Comparison of ENCODE assay signal across 8 cellular contexts in the genomic region with DNA sequence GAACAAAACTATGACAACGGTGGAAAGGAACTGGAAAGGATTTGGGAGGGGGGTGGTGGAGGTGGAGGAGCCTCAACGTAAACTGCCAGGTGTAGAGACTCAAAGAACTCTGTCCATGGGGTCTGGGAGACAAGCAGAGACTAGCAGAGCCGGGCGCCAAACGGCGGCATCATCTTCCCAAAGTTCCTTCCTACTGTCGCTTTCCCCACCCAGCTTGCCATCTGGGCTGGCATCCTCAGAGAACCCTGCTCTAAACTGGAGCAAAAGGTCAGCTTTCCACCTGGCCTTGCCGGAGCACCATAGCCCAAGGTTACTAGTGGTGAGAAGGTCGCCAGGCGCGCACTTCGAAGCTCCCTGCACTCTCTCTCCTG. TPM values are rescaled to one million over a fixed set of nuclear protein-coding genes. Genes with fewer than 3 reads are reported as not detected.
DNase-seq lines count a peak whose midpoint lies in the region; ATAC-seq and TF ChIP-seq lines count a peak whose summit lies in the region.

No MANE protein-coding gene starts in this region.

- H3K4me3 Mint-ChIP-seq in WTC11: peak overlapping the region; percentile 71
- H3K4me3 Mint-ChIP-seq in stimulated activated memory B cell treated with anti-CD40 and anti-IgM and Interleukin-4, amounts not matched to agents 10 μg/mL and 1 μg/mL and 100 μg/mL, for 72 hours: peak overlapping the region; percentile 82

- peak overlapping the region; percentile 99 for H3K27ac Mint-ChIP-seq in WTC11
- peak overlapping the region; percentile 98 for H3K27ac Mint-ChIP-seq in stimulated activated memory B cell treated with anti-CD40 and anti-IgM and Interleukin-4, amounts not matched to agents 10 μg/mL and 1 μg/mL and 100 μg/mL, for 72 hours

- peaks cover 65% of the 10 kb centered on the region for H3K4me1 Mint-ChIP-seq in WTC11
- H3K4me1 Mint-ChIP-seq in stimulated activated memory B cell treated with anti-CD40 and anti-IgM and Interleukin-4, amounts not matched to agents 10 μg/mL and 1 μg/mL and 100 μg/mL, for 72 hours: peaks cover 68% of the 10 kb centered on the region

- TF ChIP-seq CTCF in WTC11 (IDR thresholded peaks at IDR 0.05): no peak

- CTCF ChIA-PET in WTC11 (lab: Charles Lee): interaction anchor here (0.8 to 2.7 kb wide), 5 partner anchors 12 to 119 kb away, joined by 3 to 18 read pairs (median 4); no protein-coding TSS in a partner anchor

- no peak for ATAC-seq in WTC11
- ATAC-seq in stimulated activated memory B cell treated with anti-CD40 and anti-IgM and Interleukin-4, amounts not matched to agents 10 μg/mL and 1 μg/mL and 100 μg/mL, for 72 hours: no peak
- no peak for ATAC-seq in GM21576 (IDR thresholded peaks at IDR 0.05; ENCODE audit: unreplicated experiment)
- no peak for ATAC-seq in GM21390 (IDR thresholded peaks at IDR 0.05; ENCODE audit: unreplicated experiment)

- DNase-seq in DMS79 (lab: John Stamatoyannopoulos, UW) (peak; percentile 72), DMS79 treated with DMSO at 0.1 percent for 48 hours (lab: John Stamatoyannopoulos, UW) (no peak), WTC11 (ENCODE audit: low spot score) (no peak), AG08395 (ENCODE audit: low spot score) (no peak)

- H3K4me3 ChIP-seq in iPS-11a (ENCODE audit: low read depth, low read length): peak overlapping the region; percentile 25

- no peaks in the 10 kb centered on the region for H3K9me3 Mint-ChIP-seq in WTC11
- H3K9me3 Mint-ChIP-seq in stimulated activated memory B cell treated with anti-CD40 and anti-IgM and Interleukin-4, amounts not matched to agents 10 μg/mL and 1 μg/mL and 100 μg/mL, for 72 hours: no peaks in the 10 kb centered on the region

- POLR2A ChIA-PET in WTC11 (lab: Charles Lee): interaction anchor here (0.6 to 2.5 kb wide), 10 partner anchors 8 to 722 kb away, joined by 3 to 24 read pairs (median 3); no protein-coding TSS in a partner anchor

- peaks cover 4% of the 10 kb centered on the region for H3K27me3 Mint-ChIP-seq in WTC11 (ENCODE audit: low read depth)
- no peaks in the 10 kb centered on the region for H3K27me3 Mint-ChIP-seq in stimulated activated memory B cell treated with anti-CD40 and anti-IgM and Interleukin-4, amounts not matched to agents 10 μg/mL and 1 μg/mL and 100 μg/mL, for 72 hours

- no peaks in the 10 kb centered on the region for H3K36me3 Mint-ChIP-seq in WTC11
- H3K36me3 Mint-ChIP-seq in stimulated activated memory B cell treated with anti-CD40 and anti-IgM and Interleukin-4, amounts not matched to agents 10 μg/mL and 1 μg/mL and 100 μg/mL, for 72 hours: no peaks in the 10 kb centered on the region

TF ChIP-seq in WTC11, 78 proteins besides CTCF, POLR2A, EP300 and RAD21:
- TF ChIP-seq, protein P1, sequence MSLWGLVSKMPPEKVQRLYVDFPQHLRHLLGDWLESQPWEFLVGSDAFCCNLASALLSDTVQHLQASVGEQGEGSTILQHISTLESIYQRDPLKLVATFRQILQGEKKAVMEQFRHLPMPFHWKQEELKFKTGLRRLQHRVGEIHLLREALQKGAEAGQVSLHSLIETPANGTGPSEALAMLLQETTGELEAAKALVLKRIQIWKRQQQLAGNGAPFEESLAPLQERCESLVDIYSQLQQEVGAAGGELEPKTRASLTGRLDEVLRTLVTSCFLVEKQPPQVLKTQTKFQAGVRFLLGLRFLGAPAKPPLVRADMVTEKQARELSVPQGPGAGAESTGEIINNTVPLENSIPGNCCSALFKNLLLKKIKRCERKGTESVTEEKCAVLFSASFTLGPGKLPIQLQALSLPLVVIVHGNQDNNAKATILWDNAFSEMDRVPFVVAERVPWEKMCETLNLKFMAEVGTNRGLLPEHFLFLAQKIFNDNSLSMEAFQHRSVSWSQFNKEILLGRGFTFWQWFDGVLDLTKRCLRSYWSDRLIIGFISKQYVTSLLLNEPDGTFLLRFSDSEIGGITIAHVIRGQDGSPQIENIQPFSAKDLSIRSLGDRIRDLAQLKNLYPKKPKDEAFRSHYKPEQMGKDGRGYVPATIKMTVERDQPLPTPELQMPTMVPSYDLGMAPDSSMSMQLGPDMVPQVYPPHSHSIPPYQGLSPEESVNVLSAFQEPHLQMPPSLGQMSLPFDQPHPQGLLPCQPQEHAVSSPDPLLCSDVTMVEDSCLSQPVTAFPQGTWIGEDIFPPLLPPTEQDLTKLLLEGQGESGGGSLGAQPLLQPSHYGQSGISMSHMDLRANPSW (CRISPR knock-in tag; conservative IDR thresholded peaks at IDR 0.05; ENCODE audit: low read depth): no peak
- TF ChIP-seq KAT7 (CRISPR knock-in tag; IDR thresholded peaks at IDR 0.05; ENCODE audit: borderline replicate concordance) (no peak), CREM (CRISPR knock-in tag; IDR thresholded peaks at IDR 0.05) (0 out of 2 replicates have a peak, but pooled peaks have one; percentile 12), HMGA2 (CRISPR knock-in tag; IDR thresholded peaks at IDR 0.05) (no peak), NR2C2 (CRISPR knock-in tag; IDR thresholded peaks at IDR 0.05) (no peak), GABPB1 (CRISPR knock-in tag; IDR thresholded peaks at IDR 0.05) (no peak), ETV6 (CRISPR knock-in tag; IDR thresholded peaks at IDR 0.05) (0 out of 2 replicates have a peak, but pooled peaks have one; percentile 23), NFATC4 (CRISPR knock-in tag; IDR thresholded peaks at IDR 0.05) (0 out of 2 replicates have a peak, but pooled peaks have one; percentile 28), CREB1 (CRISPR knock-in tag; IDR thresholded peaks at IDR 0.05) (no peak), FOXP1 (CRISPR knock-in tag; IDR thresholded peaks at IDR 0.05; ENCODE audit: borderline replicate concordance) (peak; percentile 71; the same call in 1 of the 2 replicates), IRF2 (CRISPR knock-in tag; IDR thresholded peaks at IDR 0.05; ENCODE audit: borderline replicate concordance, low read depth) (no peak), ZNF232 (CRISPR knock-in tag; IDR thresholded peaks at IDR 0.05) (no peak)
- TF ChIP-seq, protein P2, sequence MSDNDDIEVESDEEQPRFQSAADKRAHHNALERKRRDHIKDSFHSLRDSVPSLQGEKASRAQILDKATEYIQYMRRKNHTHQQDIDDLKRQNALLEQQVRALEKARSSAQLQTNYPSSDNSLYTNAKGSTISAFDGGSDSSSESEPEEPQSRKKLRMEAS (CRISPR knock-in tag; IDR thresholded peaks at IDR 0.05): no peak
- TF ChIP-seq, protein P3, sequence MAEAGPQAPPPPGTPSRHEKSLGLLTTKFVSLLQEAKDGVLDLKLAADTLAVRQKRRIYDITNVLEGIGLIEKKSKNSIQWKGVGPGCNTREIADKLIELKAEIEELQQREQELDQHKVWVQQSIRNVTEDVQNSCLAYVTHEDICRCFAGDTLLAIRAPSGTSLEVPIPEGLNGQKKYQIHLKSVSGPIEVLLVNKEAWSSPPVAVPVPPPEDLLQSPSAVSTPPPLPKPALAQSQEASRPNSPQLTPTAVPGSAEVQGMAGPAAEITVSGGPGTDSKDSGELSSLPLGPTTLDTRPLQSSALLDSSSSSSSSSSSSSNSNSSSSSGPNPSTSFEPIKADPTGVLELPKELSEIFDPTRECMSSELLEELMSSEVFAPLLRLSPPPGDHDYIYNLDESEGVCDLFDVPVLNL (CRISPR knock-in tag; IDR thresholded peaks at IDR 0.05; ENCODE audit: borderline replicate concordance, low read depth): no peak
- TF ChIP-seq, protein P4, sequence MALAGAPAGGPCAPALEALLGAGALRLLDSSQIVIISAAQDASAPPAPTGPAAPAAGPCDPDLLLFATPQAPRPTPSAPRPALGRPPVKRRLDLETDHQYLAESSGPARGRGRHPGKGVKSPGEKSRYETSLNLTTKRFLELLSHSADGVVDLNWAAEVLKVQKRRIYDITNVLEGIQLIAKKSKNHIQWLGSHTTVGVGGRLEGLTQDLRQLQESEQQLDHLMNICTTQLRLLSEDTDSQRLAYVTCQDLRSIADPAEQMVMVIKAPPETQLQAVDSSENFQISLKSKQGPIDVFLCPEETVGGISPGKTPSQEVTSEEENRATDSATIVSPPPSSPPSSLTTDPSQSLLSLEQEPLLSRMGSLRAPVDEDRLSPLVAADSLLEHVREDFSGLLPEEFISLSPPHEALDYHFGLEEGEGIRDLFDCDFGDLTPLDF (CRISPR knock-in tag; IDR thresholded peaks at IDR 0.05): no peak
- TF ChIP-seq, protein P5, sequence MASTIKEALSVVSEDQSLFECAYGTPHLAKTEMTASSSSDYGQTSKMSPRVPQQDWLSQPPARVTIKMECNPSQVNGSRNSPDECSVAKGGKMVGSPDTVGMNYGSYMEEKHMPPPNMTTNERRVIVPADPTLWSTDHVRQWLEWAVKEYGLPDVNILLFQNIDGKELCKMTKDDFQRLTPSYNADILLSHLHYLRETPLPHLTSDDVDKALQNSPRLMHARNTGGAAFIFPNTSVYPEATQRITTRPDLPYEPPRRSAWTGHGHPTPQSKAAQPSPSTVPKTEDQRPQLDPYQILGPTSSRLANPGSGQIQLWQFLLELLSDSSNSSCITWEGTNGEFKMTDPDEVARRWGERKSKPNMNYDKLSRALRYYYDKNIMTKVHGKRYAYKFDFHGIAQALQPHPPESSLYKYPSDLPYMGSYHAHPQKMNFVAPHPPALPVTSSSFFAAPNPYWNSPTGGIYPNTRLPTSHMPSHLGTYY (CRISPR knock-in tag; IDR thresholded peaks at IDR 0.05): no peak
- TF ChIP-seq, protein P6, sequence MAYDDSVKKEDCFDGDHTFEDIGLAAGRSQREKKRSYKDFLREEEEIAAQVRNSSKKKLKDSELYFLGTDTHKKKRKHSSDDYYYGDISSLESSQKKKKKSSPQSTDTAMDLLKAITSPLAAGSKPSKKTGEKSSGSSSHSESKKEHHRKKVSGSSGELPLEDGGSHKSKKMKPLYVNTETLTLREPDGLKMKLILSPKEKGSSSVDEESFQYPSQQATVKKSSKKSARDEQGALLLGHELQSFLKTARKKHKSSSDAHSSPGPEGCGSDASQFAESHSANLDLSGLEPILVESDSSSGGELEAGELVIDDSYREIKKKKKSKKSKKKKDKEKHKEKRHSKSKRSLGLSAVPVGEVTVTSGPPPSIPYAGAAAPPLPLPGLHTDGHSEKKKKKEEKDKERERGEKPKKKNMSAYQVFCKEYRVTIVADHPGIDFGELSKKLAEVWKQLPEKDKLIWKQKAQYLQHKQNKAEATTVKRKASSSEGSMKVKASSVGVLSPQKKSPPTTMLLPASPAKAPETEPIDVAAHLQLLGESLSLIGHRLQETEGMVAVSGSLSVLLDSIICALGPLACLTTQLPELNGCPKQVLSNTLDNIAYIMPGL (CRISPR knock-in tag; IDR thresholded peaks at IDR 0.05): no peak

RNA-seq across cellular contexts. Expression of a gene that starts 4.0 kb away (rescaled TPM):
- total RNA-seq in WTC11 (2021): 106 to 126 TPM (median 110 TPM) in 3 replicates
